In genomic region chr5:96873469-96873868, GRCh38 we compare ENCODE assay signal across 25 cellular contexts. TPM values are rescaled to one million over a fixed set of nuclear protein-coding genes. Genes with fewer than 3 reads are reported as not detected.
DNase-seq lines count a peak whose midpoint lies in the region; ATAC-seq, FAIRE-seq and TF ChIP-seq lines count a peak whose summit lies in the region.
"Had no signal": no experiment of that assay in that cellular context is flagged by ENCODE, and none has a peak within 500 bp of the region (broad histone marks: within the 10 kb centered on the region; RNA-seq: fewer than 3 reads in every experiment).

No MANE protein-coding gene starts in this region.

- DNase-seq in activated CD4-positive, alpha-beta T cell treated with anti-CD3 and anti-CD28 coated beads, Interleukin-2, amount 10 ng/mL, durations not matched to agents 24 days and 14 days = peak; percentile 65
- DNase-seq in activated CD4-positive, alpha-beta T cell treated with anti-CD3 and anti-CD28 coated beads, Interleukin-2, amount 50 U/mL, for 4 hours = no peak
- DNase-seq in GM12892 (ENCODE audit: insufficient read length) (no peak), sigmoid colon (no peak), cerebellar nuclear complex (lab: John Stamatoyannopoulos, UW) (no peak), NCI-H2196 (lab: John Stamatoyannopoulos, UW; ENCODE audit: unreplicated experiment) (no peak)
- no peak for DNase-seq in activated CD8-positive, alpha-beta T cell treated with anti-CD3 and anti-CD28 coated beads, Interleukin-2, amount 10 ng/mL, durations not matched to agents 7 days and 5 days
- no peak for DNase-seq in naive thymus-derived CD8-positive, alpha-beta T cell
- DNase-seq: activated gamma-delta T cell, cortex of kidney, DMS53, GM23248, NCI-H1417 treated with DMSO at 0.1 percent for 48 hours, NCI-H2171 treated with DMSO at 0.1 percent for 48 hours, NCI-H774, nephron progenitor cell, thyroid gland had no signal

- H3K27me3 Mint-ChIP-seq in activated CD4-positive, alpha-beta T cell treated with anti-CD3 and anti-CD28 coated beads, Interleukin-2, amount 10 ng/mL, durations not matched to agents 24 days and 14 days = no peaks in the 10 kb centered on the region
- H3K27me3 Mint-ChIP-seq in activated CD8-positive, alpha-beta T cell treated with anti-CD3 and anti-CD28 coated beads, Interleukin-2, amount 10 ng/mL, durations not matched to agents 7 days and 5 days (ENCODE audit: low read depth) = no peaks in the 10 kb centered on the region
- no peaks in the 10 kb centered on the region for H3K27me3 Mint-ChIP-seq in naive thymus-derived CD8-positive, alpha-beta T cell
- H3K27me3 Mint-ChIP-seq: brain had no signal

- no peaks in the 10 kb centered on the region for H3K9me3 Mint-ChIP-seq in activated CD4-positive, alpha-beta T cell treated with anti-CD3 and anti-CD28 coated beads, Interleukin-2, amount 10 ng/mL, durations not matched to agents 24 days and 14 days
- no peaks in the 10 kb centered on the region for H3K9me3 Mint-ChIP-seq in activated CD8-positive, alpha-beta T cell treated with anti-CD3 and anti-CD28 coated beads, Interleukin-2, amount 10 ng/mL, durations not matched to agents 7 days and 5 days (ENCODE audit: insufficient read depth)
- no peaks in the 10 kb centered on the region for H3K9me3 Mint-ChIP-seq in naive thymus-derived CD8-positive, alpha-beta T cell
- H3K9me3 Mint-ChIP-seq: brain, nephron progenitor cell had no signal

- no peaks in the 10 kb centered on the region for H3K27me3 ChIP-seq in sigmoid colon
- H3K27me3 ChIP-seq: thyroid gland had no signal

- H3K9me3 ChIP-seq in sigmoid colon = no peaks in the 10 kb centered on the region
- H3K9me3 ChIP-seq: A549, thyroid gland had no signal

- peaks cover 0 to 12% (median 3%) of the 10 kb centered on the region in 4 donors for H3K4me1 ChIP-seq in sigmoid colon

- peak; percentile 24 for FAIRE-seq in GM12892 (lab: Jason Lieb, UNC)
- FAIRE-seq: A549, GM18507, keratinocyte had no signal

- no peak for TF ChIP-seq CTCF in sigmoid colon (IDR thresholded peaks at IDR 0.05)

- H3K36me3 ChIP-seq in sigmoid colon = no peaks in the 10 kb centered on the region
- H3K36me3 ChIP-seq: thyroid gland had no signal

- H3K27ac ChIP-seq in sigmoid colon = no peak overlapping the region
- H3K27ac ChIP-seq: A549, C4-2B, GM23248, SK-N-MC, thyroid gland had no signal

- H3K4me3 ChIP-seq in sigmoid colon = no peak overlapping the region
- H3K4me3 ChIP-seq: A549, GM23248, SK-N-MC, thyroid gland had no signal

- no peak for TF ChIP-seq EP300 in sigmoid colon (IDR thresholded peaks at IDR 0.05)

- peak overlapping the region; percentile 70 for H3K27ac Mint-ChIP-seq in activated CD4-positive, alpha-beta T cell treated with anti-CD3 and anti-CD28 coated beads, Interleukin-2, amount 10 ng/mL, durations not matched to agents 24 days and 14 days
- peak overlapping the region; percentile 58 for H3K27ac Mint-ChIP-seq in activated CD8-positive, alpha-beta T cell treated with anti-CD3 and anti-CD28 coated beads, Interleukin-2, amount 10 ng/mL, durations not matched to agents 7 days and 5 days
- peak overlapping the region in 9 of 10 donors; percentile 44 to 99 (median 92) for H3K27ac Mint-ChIP-seq in naive thymus-derived CD8-positive, alpha-beta T cell
- H3K27ac Mint-ChIP-seq: brain, nephron progenitor cell, progenitor cell of endocrine pancreas had no signal

- intact Hi-C loops in activated CD4-positive, alpha-beta T cell treated with anti-CD3 and anti-CD28 coated beads, Interleukin-2, amount 10 ng/mL, durations not matched to agents 24 days and 14 days (cut with micrococcal nuclease) = no loop called here
- intact Hi-C loops in sigmoid colon (cut with DNase I) = loop anchor here (10.0 kb wide), 2 partner anchors 111 to 119 kb away; no protein-coding TSS in a partner anchor

- no peak for ATAC-seq in activated CD8-positive, alpha-beta T cell treated with anti-CD3 and anti-CD28 coated beads, Interleukin-2, amount 10 ng/mL, durations not matched to agents 7 days and 5 days
- no peak for ATAC-seq in naive thymus-derived CD8-positive, alpha-beta T cell
- ATAC-seq: A549, Panc1 had no signal

- no peak for TF ChIP-seq POLR2A in GM12892 (IDR thresholded peaks at IDR 0.05; ENCODE audit: low read depth, low read length)
- TF ChIP-seq POLR2A in sigmoid colon (IDR thresholded peaks at IDR 0.05) = no peak

- H3K36me3 Mint-ChIP-seq in activated CD4-positive, alpha-beta T cell treated with anti-CD3 and anti-CD28 coated beads, Interleukin-2, amount 10 ng/mL, durations not matched to agents 24 days and 14 days (ENCODE audit: low read depth) = no peaks in the 10 kb centered on the region
- peaks cover 14% of the 10 kb centered on the region for H3K36me3 Mint-ChIP-seq in activated CD8-positive, alpha-beta T cell treated with anti-CD3 and anti-CD28 coated beads, Interleukin-2, amount 10 ng/mL, durations not matched to agents 7 days and 5 days (ENCODE audit: low read depth)
- no peaks in the 10 kb centered on the region for H3K36me3 Mint-ChIP-seq in naive thymus-derived CD8-positive, alpha-beta T cell
- H3K36me3 Mint-ChIP-seq: brain had no signal

- peaks cover 70% of the 10 kb centered on the region for H3K4me1 Mint-ChIP-seq in activated CD4-positive, alpha-beta T cell treated with anti-CD3 and anti-CD28 coated beads, Interleukin-2, amount 10 ng/mL, durations not matched to agents 24 days and 14 days
- peaks cover 69% of the 10 kb centered on the region for H3K4me1 Mint-ChIP-seq in activated CD8-positive, alpha-beta T cell treated with anti-CD3 and anti-CD28 coated beads, Interleukin-2, amount 10 ng/mL, durations not matched to agents 7 days and 5 days (ENCODE audit: low read depth)
- H3K4me1 Mint-ChIP-seq in naive thymus-derived CD8-positive, alpha-beta T cell = peaks cover 35 to 86% (median 67%) of the 10 kb centered on the region in 4 donors

- POLR2A ChIA-PET in activated CD8-positive, alpha-beta T cell treated with anti-CD3 and anti-CD28 coated beads, Interleukin-2, amount 10 ng/mL, durations not matched to agents 7 days and 5 days (lab: Charles Lee) = interaction anchor here (1.3 to 1.5 kb wide), 3 partner anchors 12 to 62 kb away, joined by 3 to 4 read pairs (median 4); partner anchors contain the start of gene LNPEP
- POLR2A ChIA-PET in naive thymus-derived CD8-positive, alpha-beta T cell (lab: Charles Lee) = interaction anchor here (0.5 to 0.6 kb wide), 2 partner anchors 121 to 188 kb away, joined by 3 to 4 read pairs; no protein-coding TSS in a partner anchor

- CTCF ChIA-PET in activated CD8-positive, alpha-beta T cell treated with anti-CD3 and anti-CD28 coated beads, Interleukin-2, amount 10 ng/mL, durations not matched to agents 7 days and 5 days (lab: Charles Lee) = interaction anchor here (0.7 to 7.4 kb wide), 9 partner anchors 9 to 323 kb away, joined by 3 to 86 read pairs (median 5); partner anchors contain the start of genes ERAP1 and LIX1

- H3K4me3 Mint-ChIP-seq in activated CD4-positive, alpha-beta T cell treated with anti-CD3 and anti-CD28 coated beads, Interleukin-2, amount 10 ng/mL, durations not matched to agents 24 days and 14 days = peak overlapping the region; percentile 19
- no peak overlapping the region for H3K4me3 Mint-ChIP-seq in activated CD8-positive, alpha-beta T cell treated with anti-CD3 and anti-CD28 coated beads, Interleukin-2, amount 10 ng/mL, durations not matched to agents 7 days and 5 days
- peak overlapping the region in 2 of 10 donors; percentile 5 to 25 for H3K4me3 Mint-ChIP-seq in naive thymus-derived CD8-positive, alpha-beta T cell
- H3K4me3 Mint-ChIP-seq: nephron progenitor cell had no signal

RNA-seq across cellular contexts. Expression of gene ERAP2, which starts 2.8 kb away (rescaled TPM):
- total RNA-seq in activated CD4-positive, alpha-beta T cell treated with anti-CD3 and anti-CD28 coated beads, Interleukin-2, amount 10 ng/mL, durations not matched to agents 24 days and 14 days = 48.9 and 51.3 TPM in 2 replicates
- polyA plus RNA-seq in GM12892 (2012; ENCODE audit: missing spikeins) = 8.2 TPM
- total RNA-seq in activated CD8-positive, alpha-beta T cell treated with anti-CD3 and anti-CD28 coated beads, Interleukin-2, amount 10 ng/mL, durations not matched to agents 7 days and 5 days = 10 to 100 TPM; 93.0 to 96.0 TPM
- total RNA-seq in naive thymus-derived CD8-positive, alpha-beta T cell = 10 to 100 TPM; 82.9 to 98.6 TPM
- 100 to 1,000 TPM in 1 of 3 donors, 1 to 10 TPM in 2; 6.4 to 126 (median 6.6) TPM for polyA plus RNA-seq in naive thymus-derived CD8-positive, alpha-beta T cell
- total RNA-seq in sigmoid colon = 10 to 100 TPM in 1 of 4 donors, 1 to 10 TPM in 3; 7.7 to 10.7 (median 8.2) TPM
- polyA plus RNA-seq in sigmoid colon = 10 to 100 TPM in 1 of 3 donors, under 1 TPM in 2; 0.60 to 44.9 (median 0.92) TPM
- total RNA-seq: progenitor cell of endocrine pancreas had no signal
